38 cellular contexts compared by ENCODE assay signal in genomic region chr20:45850238-45850637, GRCh38. TPM values are rescaled to one million over a fixed set of nuclear protein-coding genes. Genes with fewer than 3 reads are reported as not detected.
"Had no signal": no experiment of that assay in that cellular context is flagged by ENCODE, and none has a peak within 500 bp of the region (broad histone marks: within the 10 kb centered on the region; RNA-seq: fewer than 3 reads in every experiment).

No MANE protein-coding gene starts in this region.

- DNase-seq: activated CD4-positive, alpha-beta T cell treated with anti-CD3 and anti-CD28 coated beads, Interleukin-2, amount 10 ng/mL, durations not matched to agents 24 days and 14 days; activated CD4-positive, alpha-beta T cell treated with anti-CD3 and anti-CD28 coated beads, Interleukin-2, amount 50 U/mL, for 4 hours; activated CD4-positive, CD25-positive, alpha-beta regulatory T cell; activated CD8-positive, alpha-beta T cell treated with anti-CD3 and anti-CD28 coated beads for 36 hours; activated effector memory CD4-positive, alpha-beta T cell treated with Interleukin-2 at 50 U/mL for 16 hours; activated naive CD4-positive, alpha-beta T cell treated with anti-CD3 and anti-CD28 coated beads, Interleukin-2, amount 10 ng/mL, durations not matched to agents 7 days and 5 days; activated naive CD8-positive, alpha-beta T cell treated with anti-CD3 and anti-CD28 coated beads for 36 hours; activated T-cell treated with anti-CD3 and anti-CD28 coated beads, Interleukin-2, amount 50 U/mL, for 1 hour; body of pancreas; caudate nucleus; cerebellar nuclear complex; MM.1S; NCI-H1092 treated with DMSO at 0.1 percent for 48 hours; NCI-H1417; NCI-H146; NCI-H187; NCI-H2029 treated with DMSO at 0.1 percent for 48 hours; NCI-H2107; NCI-H2171; NCI-H510A; NCI-H526; NCI-H748 treated with DMSO at 0.1 percent for 48 hours; NK-92 treated with Interleukin-12 subunit alpha and Interleukin-12 subunit beta, amount 100 ng/mL, for 24 hours; PC-9; SIG-M5; T-cell; T-helper 2 cell; T-helper 9 cell had no signal

- H3K4me3 ChIP-seq: body of pancreas, breast epithelium, PC-9 had no signal

- H3K36me3 ChIP-seq: breast epithelium had no signal

- ATAC-seq: activated CD8-positive, alpha-beta T cell treated with anti-CD3 and anti-CD28 coated beads for 36 hours; body of pancreas; SK-N-SH treated with all-trans-retinoic acid at 6 μM for 48 hours; T-cell had no signal

- H3K9me3 ChIP-seq: body of pancreas, breast epithelium had no signal

- H3K27me3 ChIP-seq: body of pancreas, breast epithelium had no signal

- H3K4me2 ChIP-seq: KMS-11, PC-9 had no signal

- FAIRE-seq: astrocyte, RCC 7860 had no signal

- H2AFZ ChIP-seq: PC-9 had no signal

- H3K9ac ChIP-seq: KMS-11 had no signal

- H3K27ac Mint-ChIP-seq: activated CD4-positive, alpha-beta T cell treated with anti-CD3 and anti-CD28 coated beads, Interleukin-2, amount 10 ng/mL, durations not matched to agents 24 days and 14 days; activated CD8-positive, alpha-beta T cell treated with anti-CD3 and anti-CD28 coated beads for 36 hours; activated naive CD4-positive, alpha-beta T cell treated with anti-CD3 and anti-CD28 coated beads, Interleukin-2, amount 10 ng/mL, durations not matched to agents 7 days and 5 days; activated naive CD8-positive, alpha-beta T cell treated with anti-CD3 and anti-CD28 coated beads for 36 hours; activated T-helper 1 cell treated with anti-CD3 and anti-CD28 coated beads, Interleukin-12 subunit alpha, Interleukin-12 subunit beta, Interleukin-2, Interleukin-4 antibody, amounts not matched to agents 30 ng/mL and 10 ng/mL and 1 ng/mL, durations not matched to agents 14 hours and 24 hours and 36 hours; T-cell had no signal

- H3K9me3 Mint-ChIP-seq: activated CD4-positive, alpha-beta T cell treated with anti-CD3 and anti-CD28 coated beads, Interleukin-2, amount 10 ng/mL, durations not matched to agents 24 days and 14 days; activated CD8-positive, alpha-beta T cell treated with anti-CD3 and anti-CD28 coated beads for 36 hours; activated naive CD4-positive, alpha-beta T cell treated with anti-CD3 and anti-CD28 coated beads, Interleukin-2, amount 10 ng/mL, durations not matched to agents 7 days and 5 days; activated naive CD8-positive, alpha-beta T cell treated with anti-CD3 and anti-CD28 coated beads for 36 hours; activated T-helper 1 cell treated with anti-CD3 and anti-CD28 coated beads, Interleukin-12 subunit alpha, Interleukin-12 subunit beta, Interleukin-2, Interleukin-4 antibody, amounts not matched to agents 30 ng/mL and 10 ng/mL and 1 ng/mL, durations not matched to agents 14 hours and 24 hours and 36 hours; T-cell had no signal

- H3K4me3 Mint-ChIP-seq: activated CD4-positive, alpha-beta T cell treated with anti-CD3 and anti-CD28 coated beads, Interleukin-2, amount 10 ng/mL, durations not matched to agents 24 days and 14 days; activated CD8-positive, alpha-beta T cell treated with anti-CD3 and anti-CD28 coated beads for 36 hours; activated naive CD4-positive, alpha-beta T cell treated with anti-CD3 and anti-CD28 coated beads, Interleukin-2, amount 10 ng/mL, durations not matched to agents 7 days and 5 days; activated naive CD8-positive, alpha-beta T cell treated with anti-CD3 and anti-CD28 coated beads for 36 hours; activated T-helper 1 cell treated with anti-CD3 and anti-CD28 coated beads, Interleukin-12 subunit alpha, Interleukin-12 subunit beta, Interleukin-2, Interleukin-4 antibody, amounts not matched to agents 30 ng/mL and 10 ng/mL and 1 ng/mL, durations not matched to agents 14 hours and 24 hours and 36 hours; T-cell had no signal

- H3K27ac ChIP-seq: body of pancreas, breast epithelium, KMS-11, PC-9, RWPE1, VCaP had no signal

RNA-seq across cellular contexts. Expression of gene TNNC2, which starts 23.1 kb away (rescaled TPM):
- total RNA-seq: activated CD4-positive, alpha-beta T cell treated with anti-CD3 and anti-CD28 coated beads, Interleukin-2, amount 10 ng/mL, durations not matched to agents 24 days and 14 days; activated CD8-positive, alpha-beta memory T cell treated with anti-CD3 and anti-CD28 coated beads for 36 hours; activated CD8-positive, alpha-beta T cell treated with anti-CD3 and anti-CD28 coated beads for 36 hours; activated naive CD8-positive, alpha-beta T cell treated with anti-CD3 and anti-CD28 coated beads for 36 hours; activated T-helper 1 cell treated with anti-CD3 and anti-CD28 coated beads, Interleukin-12 subunit alpha, Interleukin-12 subunit beta, Interleukin-2, Interleukin-4 antibody, amounts not matched to agents 30 ng/mL and 10 ng/mL and 1 ng/mL, durations not matched to agents 14 hours and 24 hours and 36 hours; astrocyte; body of pancreas; PC-9; Right ventricle myocardium inferior had no signal
